In genomic region chr1:89724369-89725015, GRCh38 we compare ENCODE assay signal across 1 cellular context.
TF ChIP-seq lines count a peak whose summit lies in the region.

No MANE protein-coding gene starts in this region.

TF ChIP-seq in K562, 482 proteins besides CTCF, POLR2A, EP300 and RAD21 (continued from another document):
- TF ChIP-seq ZMIZ1 (IDR thresholded peaks at IDR 0.05; ENCODE audit: low read depth in 2 of 2, low read length in 2 of 2): no peak
- TF ChIP-seq TCF7 (IDR thresholded peaks at IDR 0.05; ENCODE audit: borderline replicate concordance): no peak
